ENCODE assay signal across 33 cellular contexts in the genomic region with DNA sequence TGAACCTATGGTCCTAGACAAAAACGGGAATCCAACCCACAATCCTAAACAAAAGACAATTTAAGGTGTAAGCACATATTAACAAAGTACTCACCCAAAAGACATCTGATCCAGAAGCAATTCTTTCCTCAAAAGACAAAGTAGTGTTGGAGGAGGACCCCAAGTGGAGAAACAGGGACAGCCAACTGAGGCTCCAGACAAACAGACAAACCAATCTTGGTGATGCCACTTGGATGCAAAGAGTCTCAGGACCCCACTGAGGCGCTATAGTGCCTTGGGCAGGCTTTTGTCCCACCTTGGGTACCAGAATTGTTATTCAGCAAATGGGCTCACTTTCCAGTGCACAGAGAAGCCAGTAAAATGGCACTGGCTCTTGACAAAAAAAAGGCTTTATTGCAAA.
DNase-seq lines count a peak whose midpoint lies in the region; ATAC-seq and TF ChIP-seq lines count a peak whose summit lies in the region.
"Had no signal": no experiment of that assay in that cellular context is flagged by ENCODE, and none has a peak within 500 bp of the region (broad histone marks: within the 10 kb centered on the region; RNA-seq: fewer than 3 reads in every experiment).

No MANE protein-coding gene starts in this region.

- no peaks in the 10 kb centered on the region; the same call in 1 of the 2 replicates for H3K79me2 ChIP-seq in H9 (ENCODE audit: insufficient read depth, low read length)

- H3K56ac ChIP-seq in H9 (ENCODE audit: insufficient read length, low read depth, low read length) = no peak overlapping the region

- H3K9me3 ChIP-seq in H9 (ENCODE audit: control insufficient read depth, low read depth, low read length) (no peaks in the 10 kb centered on the region), upper lobe of left lung (no peaks in the 10 kb centered on the region)
- H3K9me3 ChIP-seq: colonic mucosa, neutrophil, psoas muscle, tibial artery had no signal

- no peak overlapping the region for H2BK12ac ChIP-seq in H9 (ENCODE audit: insufficient read length, low read depth, low read length)

- no peaks in the 10 kb centered on the region for H4K20me1 ChIP-seq in H9 (ENCODE audit: control insufficient read depth, insufficient read depth, insufficient read length)

- H3K36me3 ChIP-seq in upper lobe of left lung = no peaks in the 10 kb centered on the region
- H3K36me3 ChIP-seq: colonic mucosa, left lung, neutrophil, tibial artery had no signal

- no peak overlapping the region for H3K9ac ChIP-seq in H9 (ENCODE audit: extremely low read depth, insufficient read length, low read length)

- peaks cover under 1 to 3% of the 10 kb centered on the region in 2 experiments for H3K4me1 Mint-ChIP-seq in H9

- H3K9me3 Mint-ChIP-seq in H9 = peaks cover 3 to 14% of the 10 kb centered on the region in 2 experiments; a peak in 4 of 5 replicates

- no peak overlapping the region for H3K4ac ChIP-seq in H9 (ENCODE audit: low read depth, low read length)

- H3K23me2 ChIP-seq in H9 (ENCODE audit: insufficient read length, low read depth, low read length, poor library complexity, severe bottlenecking) = no peaks in the 10 kb centered on the region

- in situ Hi-C loops in SK-MEL-5 (cut with HindIII; ENCODE audit: low pct_unique_long_range_greater_than_20kb, low sequenced_read_pairs) = no loop called here

- H2BK120ac ChIP-seq in H9 (ENCODE audit: low read depth, low read length, poor library complexity, severe bottlenecking) = no peak overlapping the region

- H4K91ac ChIP-seq in H9 (ENCODE audit: insufficient read length, low read depth, low read length) = no peak overlapping the region

- H2AFZ ChIP-seq in H9 (ENCODE audit: low read length) = no peak overlapping the region

- DNase-seq in GM12864 (ENCODE audit: low read depth) (no peak), H9 (no peak), SK-MEL-5 (ENCODE audit: low read depth, low spot score) (peak; percentile 2), iPS-NIHi7 (ENCODE audit: extremely low spot score) (peak; percentile 15), upper lobe of left lung (no peak), NCI-H1092 treated with DMSO at 0.1 percent for 48 hours (lab: John Stamatoyannopoulos, UW) (no peak), hippocampal formation (lab: John Stamatoyannopoulos, UW) (no peak)
- DNase-seq: activated CD4-positive, CD25-positive, alpha-beta regulatory T cell; activated T-cell treated with anti-CD3 and anti-CD28 coated beads, Interleukin-2, amount 50 U/mL, for 72 hours; CD8-positive, alpha-beta T cell; colonic mucosa; effector CD8-positive, alpha-beta T cell; EL; erythroblast; glutamatergic neuron; islet precursor cell; KBM-7; left lung; NCI-H1417 treated with DMSO at 0.1 percent for 48 hours; NCI-H2081; NCI-H2227 treated with DMSO at 0.1 percent for 48 hours; NCI-H526; NK-92 treated with Interleukin-12 subunit alpha and Interleukin-12 subunit beta, amount 100 ng/mL, for 24 hours; psoas muscle; SHP77; stimulated activated CD4-positive, alpha-beta T cell treated with anti-CD3 and anti-CD28 coated beads, Interleukin-4, amount 100 ng/mL, for 24 hours; T-helper 9 cell; tibial artery had no signal

- H3K4me1 ChIP-seq in H9 (ENCODE audit: insufficient read depth, low read length) = no peaks in the 10 kb centered on the region
- H3K4me1 ChIP-seq in upper lobe of left lung = no peaks in the 10 kb centered on the region
- H3K4me1 ChIP-seq: A549, colonic mucosa, left lung, psoas muscle, tibial artery had no signal

- no peak overlapping the region for H2BK15ac ChIP-seq in H9 (ENCODE audit: low read depth, low read length)

- no peak overlapping the region for H2BK20ac ChIP-seq in H9 (ENCODE audit: low read depth, low read length, poor library complexity, severe bottlenecking)

- no peak overlapping the region for H2AK5ac ChIP-seq in H9 (ENCODE audit: insufficient read length, low read length)

- no peak for ATAC-seq in upper lobe of left lung (ENCODE audit: low FRiP score in 2 of 2)
- ATAC-seq in GM19397 (IDR thresholded peaks at IDR 0.05; ENCODE audit: unreplicated experiment) = no peak
- ATAC-seq: A549; activated T-cell treated with anti-CD3 and anti-CD28 coated beads, Interleukin-2, amount 50 U/mL, for 72 hours; CD8-positive, alpha-beta T cell; left lung; Panc1; psoas muscle; sciatic nerve had no signal

- TF ChIP-seq POLR2A in upper lobe of left lung (IDR thresholded peaks at IDR 0.05) = no peak

- H2BK5ac ChIP-seq in H9 (ENCODE audit: insufficient read length, low read length) = no peak overlapping the region

- TF ChIP-seq CTCF in GM12864 (IDR thresholded peaks at IDR 0.05; ENCODE audit: low read depth, low read length, missing control alignments) (peak; percentile 25), H9 (conservative IDR thresholded peaks at IDR 0.05) (peak; percentile 24; the same call in 1 of the 3 replicates), upper lobe of left lung (IDR thresholded peaks at IDR 0.05) (no peak)

- H3K27ac ChIP-seq in H9 (ENCODE audit: insufficient read length, low read depth, low read length) (no peak overlapping the region), upper lobe of left lung (no peak overlapping the region)
- H3K27ac ChIP-seq: A549, colonic mucosa, left lung, neutrophil, psoas muscle, tibial artery had no signal

- no peaks in the 10 kb centered on the region for H3K79me1 ChIP-seq in H9 (ENCODE audit: insufficient read depth, low read depth, low read length, poor library complexity, severe bottlenecking)

- H3K36me3 Mint-ChIP-seq in H9 (ENCODE audit: insufficient read depth in 1 of 3, low read depth in 3 of 3) = peaks cover 4 to 10% (median 5%) of the 10 kb centered on the region in 3 experiments; a peak in 3 of 7 replicates
- H3K36me3 Mint-ChIP-seq: CD8-positive, alpha-beta T cell had no signal

- no peak for TF ChIP-seq EP300 in upper lobe of left lung (IDR thresholded peaks at IDR 0.05)

- no peak overlapping the region for H3T11ph ChIP-seq in H9 (ENCODE audit: low read length)

- no peaks in the 10 kb centered on the region for H3K27me3 Mint-ChIP-seq in H9 (ENCODE audit: low read depth)

- no peak overlapping the region for H3K23ac ChIP-seq in H9 (ENCODE audit: insufficient read length, low read depth, low read length)

- no peak overlapping the region for H3K27ac Mint-ChIP-seq in H9
- H3K27ac Mint-ChIP-seq: activated T-cell treated with anti-CD3 and anti-CD28 coated beads, Interleukin-2, amount 50 U/mL, for 72 hours; CD8-positive, alpha-beta T cell had no signal

- H4K5ac ChIP-seq in H9 (ENCODE audit: insufficient read length, low read depth, low read length) = no peak overlapping the region

- no peak overlapping the region for H4K8ac ChIP-seq in H9 (replicated peaks; ENCODE audit: insufficient read length, low read depth, low read length)

- WGBS in H9 (ENCODE audit: extremely low coverage, insufficient read length, low lambda C conversion rate) = no CpG with 5 or more reads among the region's 2 CpGs
- 92 to 93% methylated on average over 2 of the region's 2 CpGs for WGBS in upper lobe of left lung, 2 donors

- H3K4me3 Mint-ChIP-seq in H9 = no peak overlapping the region
- H3K4me3 Mint-ChIP-seq: activated T-cell treated with anti-CD3 and anti-CD28 coated beads, Interleukin-2, amount 50 U/mL, for 72 hours; CD8-positive, alpha-beta T cell had no signal

- no peak overlapping the region for H3K18ac ChIP-seq in H9 (ENCODE audit: insufficient read length, low read depth, low read length)

- H3K4me3 ChIP-seq in GM12864 (ENCODE audit: low read depth, low read length) = no peak overlapping the region
- no peak overlapping the region for H3K4me3 ChIP-seq in upper lobe of left lung
- H3K4me3 ChIP-seq: A549, colonic mucosa, left lung, psoas muscle, tibial artery had no signal

- H3K27me3 ChIP-seq in H9 (ENCODE audit: insufficient read depth, low read length) = no peaks in the 10 kb centered on the region
- H3K27me3 ChIP-seq in upper lobe of left lung = no peaks in the 10 kb centered on the region
- H3K27me3 ChIP-seq: colonic mucosa, left lung, neutrophil, tibial artery had no signal

- no peak overlapping the region for H3K14ac ChIP-seq in H9 (ENCODE audit: insufficient read depth, low read length)

- no peak overlapping the region for H3K4me2 ChIP-seq in H9 (ENCODE audit: insufficient read depth, insufficient read length, low read length)
- H3K4me2 ChIP-seq: A549 had no signal

Comparison
In these comparisons a context has a peak if more than half of its experiments do, and no peak if none do; other contexts are left out.
1. DNase-seq: peak in SK-MEL-5 (single experiment) and iPS-NIHi7 (single experiment); none in GM12864 (single experiment), H9 (single experiment), upper lobe of left lung (0 of 2), NCI-H1092 treated with DMSO at 0.1 percent for 48 hours (single experiment) and hippocampal formation (0 of 2).
2. CTCF ChIP-seq: peak in GM12864 (single experiment) and H9 (single experiment); none in upper lobe of left lung (0 of 6).